ENCODE assay signal across 1 cellular context in the genomic region with DNA sequence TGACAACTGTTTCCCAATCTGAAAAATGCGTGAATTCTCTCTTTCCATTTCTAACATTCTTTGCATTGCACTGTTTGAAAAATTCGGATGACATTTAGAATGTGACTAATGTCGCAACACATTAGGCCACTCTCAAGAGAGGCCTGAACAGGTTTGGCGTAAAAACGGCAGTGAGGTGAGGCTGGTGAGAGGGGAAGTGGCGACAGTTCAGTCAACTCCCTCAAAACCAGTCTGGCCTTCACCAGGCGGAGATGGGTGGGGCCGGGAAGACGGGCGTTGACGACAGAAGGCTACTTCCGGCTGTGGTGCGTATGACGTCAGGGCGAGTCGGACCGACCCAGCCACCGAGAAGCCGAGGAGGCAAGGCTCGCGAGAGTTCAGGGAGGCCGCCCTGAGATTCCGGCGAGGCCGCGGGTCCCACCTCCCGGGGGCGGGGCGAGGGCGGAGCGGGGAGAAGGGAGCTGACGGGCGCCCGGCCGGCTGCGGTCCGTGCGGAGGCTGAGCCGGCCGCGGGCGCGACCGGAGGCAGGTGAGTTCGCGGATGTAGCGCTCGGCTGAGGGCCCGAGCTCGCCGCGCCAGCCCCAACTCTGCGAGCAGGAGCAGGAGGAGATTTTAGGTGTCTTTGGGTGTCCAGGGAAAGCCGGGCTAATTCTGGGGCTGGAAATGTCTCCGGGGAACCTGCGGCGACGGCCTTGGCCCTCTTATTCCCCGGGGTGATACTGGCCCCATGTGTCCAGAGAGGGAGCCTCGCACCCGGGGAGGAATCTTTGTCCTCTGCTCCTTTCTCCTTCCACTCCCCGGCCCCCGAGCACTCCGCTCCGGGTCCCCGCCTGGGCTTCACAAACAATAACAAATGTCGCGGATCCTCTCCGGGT.
TF ChIP-seq lines count a peak whose summit lies in the region.

STK38L (plus strand) TSS at position 483 of the 876 bp plus-strand sequence. CDS start 53,435 bp downstream, outside the sequence.

TF ChIP-seq in SK-N-SH, 30 proteins besides CTCF, POLR2A, EP300 and RAD21 (continued from another document):
- TF ChIP-seq REST (IDR thresholded peaks at IDR 0.05; ENCODE audit: low read depth, low read length) (no peak), TEAD4 (IDR thresholded peaks at IDR 0.05; ENCODE audit: borderline replicate concordance, insufficient read depth) (no peak), ELF1 (IDR thresholded peaks at IDR 0.05) (peak; percentile 82), FOSL2 (IDR thresholded peaks at IDR 0.05; ENCODE audit: borderline replicate concordance, low read depth) (no peak), NFIC (IDR thresholded peaks at IDR 0.05; ENCODE audit: borderline replicate concordance) (no peak), ZBTB33 (IDR thresholded peaks at IDR 0.05; ENCODE audit: borderline replicate concordance, low read depth) (peak; percentile 96), YY1 (IDR thresholded peaks at IDR 0.05; ENCODE audit: low read depth) (0 out of 2 replicates have a peak, but pooled peaks have one; percentile 21), MXI1 (IDR thresholded peaks at IDR 0.05; ENCODE audit: low read depth, low read length) (peak; percentile 62), JUND (IDR thresholded peaks at IDR 0.05) (no peak), CHD2 (IDR thresholded peaks at IDR 0.05; ENCODE audit: low read length, partially characterized antibody) (peak; percentile 99), USF2 (IDR thresholded peaks at IDR 0.05; ENCODE audit: borderline replicate concordance, low read depth, low read length) (no peak), MAX (IDR thresholded peaks at IDR 0.05; ENCODE audit: low read depth) (no peak; the same call in 1 of the 2 replicates), POLR2AphosphoS5 (IDR thresholded peaks at IDR 0.05; ENCODE audit: low read depth, low read length) (peak; percentile 82)
